In the genomic region with DNA sequence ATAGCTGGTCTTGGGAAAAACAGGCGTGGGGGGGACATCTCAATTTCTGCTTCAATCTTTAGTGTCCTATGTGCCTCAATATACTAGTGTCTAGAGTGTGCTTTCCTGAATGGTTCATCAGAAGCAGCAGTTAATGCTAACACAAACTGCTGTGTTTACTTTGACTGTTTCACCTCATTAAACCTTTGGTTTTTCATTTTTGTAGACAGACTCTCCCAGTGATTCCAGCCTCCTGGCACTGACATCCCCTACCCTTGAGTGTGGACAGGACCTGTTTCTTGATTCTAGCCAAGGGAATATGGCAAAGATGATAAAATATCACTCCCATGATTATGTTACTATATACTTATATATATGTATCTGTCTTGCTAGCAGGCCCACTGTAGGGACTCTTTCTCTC, we compare ENCODE assay signal across 20 cellular contexts. TPM values are rescaled to one million over a fixed set of nuclear protein-coding genes. Genes with fewer than 3 reads are reported as not detected.
"Had no signal": no experiment of that assay in that cellular context is flagged by ENCODE, and none has a peak within 500 bp of the region (broad histone marks: within the 10 kb centered on the region; RNA-seq: fewer than 3 reads in every experiment).

No MANE protein-coding gene starts in this region.

- H3K4me1 ChIP-seq: gastroesophageal sphincter, lower lobe of right lung, uterus had no signal

- DNase-seq: activated CD4-positive, alpha-beta memory T cell treated with anti-CD3 and anti-CD28 coated beads, Interleukin-2, amount 10 ng/mL, durations not matched to agents 7 days and 5 days; activated CD4-positive, alpha-beta T cell treated with anti-CD3 and anti-CD28 coated beads, Interleukin-2, amount 10 ng/mL, durations not matched to agents 24 days and 14 days; activated effector memory CD4-positive, alpha-beta T cell treated with Interleukin-2 at 50 U/mL for 16 hours; activated naive CD4-positive, alpha-beta T cell treated with anti-CD3 and anti-CD28 coated beads for 36 hours; activated naive CD8-positive, alpha-beta T cell treated with anti-CD3 and anti-CD28 coated beads, Interleukin-2, amount 50 U/mL, for 24 hours; activated T-cell treated with anti-CD3 and anti-CD28 coated beads, Interleukin-2, amount 50 U/mL, for 72 hours; head of caudate nucleus; hypothalamus; left colon; lower lobe of right lung; mesendoderm; naive thymus-derived CD8-positive, alpha-beta T cell; stimulated activated CD4-positive, alpha-beta T cell treated with anti-CD3 and anti-CD28 coated beads, Interleukin-2, amount 100 ng/mL, for 48 hours; stimulated activated CD8-positive, alpha-beta memory T cell treated with anti-CD3 and anti-CD28 coated beads, Interleukin-4, amount 100 ng/mL, for 48 hours; stimulated activated naive B cell treated with anti-CD40 and anti-IgM and Interleukin-4, amounts not matched to agents 10 μg/mL and 1 μg/mL and 100 μg/mL, for 72 hours; trophoblast cell; uterus had no signal

- H3K36me3 ChIP-seq: cardiac muscle cell, gastroesophageal sphincter, lower lobe of right lung, uterus had no signal

- H3K9me3 ChIP-seq: gastroesophageal sphincter, lower lobe of right lung, uterus had no signal

- H3K27ac ChIP-seq: cardiac muscle cell, epithelial cell of prostate, gastroesophageal sphincter, lower lobe of right lung, uterus had no signal

- H3K27me3 ChIP-seq: cardiac muscle cell, gastroesophageal sphincter, uterus had no signal

- H3K4me3 ChIP-seq: cardiac muscle cell, gastroesophageal sphincter, lower lobe of right lung, uterus had no signal

RNA-seq across cellular contexts. Expression of a gene that starts 37.7 kb away (rescaled TPM):
- total RNA-seq: gastroesophageal sphincter; lower lobe of right lung; naive thymus-derived CD8-positive, alpha-beta T cell had no signal
